ENCODE assay signal across 8 cellular contexts in the genomic region with DNA sequence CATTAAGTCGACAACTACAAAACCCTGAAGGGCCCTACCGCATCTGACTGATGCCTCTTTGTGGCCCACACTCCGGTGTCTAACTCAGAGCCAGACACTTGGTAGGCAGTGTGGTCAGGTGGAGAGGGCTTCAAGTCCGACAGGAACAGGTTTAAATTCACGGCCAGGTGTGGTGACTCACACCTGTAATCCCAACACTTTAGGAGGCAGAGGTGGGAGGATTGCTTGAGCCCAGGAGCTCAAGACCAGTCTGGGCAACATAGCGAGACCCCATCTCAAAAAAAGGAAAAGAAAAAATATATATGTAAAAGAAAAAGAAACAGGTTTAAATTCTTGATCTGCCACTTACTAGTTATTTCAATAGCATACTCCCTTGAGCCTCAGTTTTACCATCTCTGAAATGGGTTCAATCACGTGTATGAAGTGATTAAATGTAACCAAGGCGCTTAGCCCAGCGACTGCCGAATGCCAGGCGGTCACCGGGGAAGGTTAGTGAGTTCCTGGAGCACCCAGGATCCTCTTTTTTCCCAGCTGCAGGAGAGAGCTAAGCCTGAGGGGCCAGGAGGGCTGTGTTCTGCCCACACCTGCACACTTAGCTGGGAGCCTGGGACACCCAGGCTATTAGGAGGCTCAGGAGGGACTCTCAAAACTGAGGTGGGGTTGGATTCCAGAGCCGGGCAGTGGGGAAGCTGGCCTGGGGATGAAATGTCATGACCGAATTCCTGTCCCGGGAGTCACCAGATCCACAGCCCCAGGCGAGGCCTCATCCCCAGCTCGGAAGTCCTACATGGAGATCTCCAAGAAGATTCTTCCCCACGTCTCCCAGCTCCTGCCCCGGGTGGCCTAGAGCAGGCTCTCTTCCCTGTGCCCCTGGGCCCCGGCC. TPM values are rescaled to one million over a fixed set of nuclear protein-coding genes. Genes with fewer than 3 reads are reported as not detected.
A peak's percentile ranks its signal among the peaks of the same experiment; 100 is the strongest.
DNase-seq lines count a peak whose midpoint lies in the region; ATAC-seq and TF ChIP-seq lines count a peak whose summit lies in the region.

No MANE protein-coding gene starts in this region.

- H3K27me3 Mint-ChIP-seq in activated naive CD8-positive, alpha-beta T cell treated with anti-CD3 and anti-CD28 coated beads, Interleukin-2, amount 50 U/mL, for 24 hours: no peaks in the 10 kb centered on the region

- H3K4me3 Mint-ChIP-seq in activated naive CD8-positive, alpha-beta T cell treated with anti-CD3 and anti-CD28 coated beads, Interleukin-2, amount 50 U/mL, for 24 hours: peak overlapping the region; percentile 79

- H3K36me3 ChIP-seq in heart right ventricle (peaks cover 0 to 14% (median 0%) of the 10 kb centered on the region in 9 donors), prostate gland (no peaks in the 10 kb centered on the region)

- intact Hi-C loops in heart right ventricle (cut with DNase I) (loop anchor here in 8 of 10 donors (1.0 to 10.0 kb wide), 10 partner anchors 27 to 529 kb away; partner anchors contain the start of genes RNF44 (in 5 of the 8), FAF2 (in 3 of the 8), CDHR2 (in 1 of the 8) and HIGD2A (in 1 of the 8)), prostate gland (cut with DNase I) (loop anchor here (2.0 to 10.0 kb wide), 4 partner anchors 33 to 229 kb away; partner anchors contain the start of genes FAF2, RNF44 and TSPAN17)

- H3K4me1 ChIP-seq in heart right ventricle (peaks cover 28 to 61% (median 53%) of the 10 kb centered on the region in 9 donors), prostate gland (replicated peaks) (no peaks in the 10 kb centered on the region)

- ATAC-seq in activated naive CD8-positive, alpha-beta T cell treated with anti-CD3 and anti-CD28 coated beads, Interleukin-2, amount 50 U/mL, for 24 hours: no peak
- ATAC-seq in heart right ventricle: peak in 7 of 8 donors; percentile 7 to 40 (median 13)
- no peak for ATAC-seq in GM18861 (IDR thresholded peaks at IDR 0.05; ENCODE audit: unreplicated experiment)

- TF ChIP-seq POLR2A in prostate gland (IDR thresholded peaks at IDR 0.05): no peak

- H3K27ac ChIP-seq in heart right ventricle (peak overlapping the region; percentile 89 to 99 (median 97)), prostate gland (peak overlapping the region; percentile 83 to 85)

- H3K9me3 ChIP-seq in heart right ventricle (no peaks in the 10 kb centered on the region), prostate gland (no peaks in the 10 kb centered on the region)

- DNase-seq in EL: peak; percentile 90
- DNase-seq in HT1080 (ENCODE audit: low read depth): peak; percentile 60
- no peak for DNase-seq in activated naive CD8-positive, alpha-beta T cell treated with anti-CD3 and anti-CD28 coated beads, Interleukin-2, amount 50 U/mL, for 24 hours
- no peak for DNase-seq in heart right ventricle
- DNase-seq in prostate gland (ENCODE audit: low spot score): peak; percentile 15
- no peak for DNase-seq in SK-N-DZ (ENCODE audit: low spot score)
- DNase-seq in NOMO-1 treated with dmso at 0.1 percent for 144 hours (lab: John Stamatoyannopoulos, UW; ENCODE audit: unreplicated experiment): no peak

- WGBS in heart right ventricle, 2 donors: 41 to 42% methylated on average over 20 of the region's 20 CpGs
- 47% methylated on average over 19 of the region's 20 CpGs for WGBS in prostate gland

- H3K27me3 ChIP-seq in heart right ventricle: no peaks in the 10 kb centered on the region
- no peaks in the 10 kb centered on the region for H3K27me3 ChIP-seq in prostate gland (replicated peaks; ENCODE audit: insufficient read depth)

- no peaks in the 10 kb centered on the region for H3K36me3 Mint-ChIP-seq in activated naive CD8-positive, alpha-beta T cell treated with anti-CD3 and anti-CD28 coated beads, Interleukin-2, amount 50 U/mL, for 24 hours (ENCODE audit: low read depth)

- no peaks in the 10 kb centered on the region for H3K9me3 Mint-ChIP-seq in activated naive CD8-positive, alpha-beta T cell treated with anti-CD3 and anti-CD28 coated beads, Interleukin-2, amount 50 U/mL, for 24 hours

- peaks cover 38% of the 10 kb centered on the region for H3K4me1 Mint-ChIP-seq in activated naive CD8-positive, alpha-beta T cell treated with anti-CD3 and anti-CD28 coated beads, Interleukin-2, amount 50 U/mL, for 24 hours

- H3K4me3 ChIP-seq in heart right ventricle (peak overlapping the region; percentile 80 to 100 (median 98)), prostate gland (peak overlapping the region; percentile 92 to 98)

- TF ChIP-seq CTCF in heart right ventricle (IDR thresholded peaks at IDR 0.05) (no peak), prostate gland (IDR thresholded peaks at IDR 0.05) (no peak)

- H3K27ac Mint-ChIP-seq in activated naive CD8-positive, alpha-beta T cell treated with anti-CD3 and anti-CD28 coated beads, Interleukin-2, amount 50 U/mL, for 24 hours: peak overlapping the region; percentile 65

RNA-seq across cellular contexts. Expression of gene CLTB, which starts 0.9 kb away (rescaled TPM):
- 156 and 158 TPM in 2 replicates for total RNA-seq in HT1080 (2014; rRNA removed; shearing (Covaris generic))
- polyA plus RNA-seq in HT1080 (2015; cell fraction: cytosol; rRNA removed): 97.1 and 102 TPM in 2 replicates
- polyA plus RNA-seq in HT1080 (2015; cell fraction: nucleus; rRNA removed): 34.6 and 39.8 TPM in 2 replicates
- total RNA-seq in heart right ventricle (100 to 1,000 TPM; 192 to 246 (median 214) TPM), prostate gland (100 to 1,000 TPM; 105 to 125 TPM)
- polyA plus RNA-seq in heart right ventricle: 100 to 1,000 TPM; 546 to 569 TPM
- polyA plus RNA-seq in SK-N-DZ (2014; cell fraction: cytosol; rRNA removed): 59.2 and 73.2 TPM in 2 replicates
- 54.4 and 67.0 TPM in 2 replicates for polyA plus RNA-seq in SK-N-DZ (2014; cell fraction: nucleus; rRNA removed)

RNA-seq across cellular contexts. Expression of gene HIGD2A, which starts 26.9 kb away (rescaled TPM):
- 231 and 320 TPM in 2 replicates for total RNA-seq in HT1080 (2014; rRNA removed; shearing (Covaris generic))
- 215 TPM in 2 replicates for polyA plus RNA-seq in HT1080 (2015; cell fraction: cytosol; rRNA removed)
- 48.1 and 57.9 TPM in 2 replicates for polyA plus RNA-seq in HT1080 (2015; cell fraction: nucleus; rRNA removed)
- 100 to 1,000 TPM; 198 to 276 (median 228) TPM for total RNA-seq in heart right ventricle
- polyA plus RNA-seq in heart right ventricle: 100 to 1,000 TPM; 325 to 349 TPM
- total RNA-seq in prostate gland: 100 to 1,000 TPM; 172 to 203 TPM
- polyA plus RNA-seq in SK-N-DZ (2014; cell fraction: cytosol; rRNA removed): 162 and 190 TPM in 2 replicates
- 64.4 and 111 TPM in 2 replicates for polyA plus RNA-seq in SK-N-DZ (2014; cell fraction: nucleus; rRNA removed)

RNA-seq across cellular contexts. Expression of gene NOP16, which starts 27.1 kb away (rescaled TPM):
- 88.6 and 94.4 TPM in 2 replicates for total RNA-seq in HT1080 (2014; rRNA removed; shearing (Covaris generic))
- polyA plus RNA-seq in HT1080 (2015; cell fraction: cytosol; rRNA removed): 79.6 and 92.1 TPM in 2 replicates
- 91.6 and 110 TPM in 2 replicates for polyA plus RNA-seq in HT1080 (2015; cell fraction: nucleus; rRNA removed)
- total RNA-seq in heart right ventricle (10 to 100 TPM; 11.3 to 25.9 (median 18.5) TPM), prostate gland (10 to 100 TPM; 10.8 to 11.6 TPM)
- polyA plus RNA-seq in heart right ventricle: 10 to 100 TPM; 59.0 to 84.0 TPM
- 39.6 and 43.4 TPM in 2 replicates for polyA plus RNA-seq in SK-N-DZ (2014; cell fraction: cytosol; rRNA removed)
- polyA plus RNA-seq in SK-N-DZ (2014; cell fraction: nucleus; rRNA removed): 54.6 and 64.9 TPM in 2 replicates

RNA-seq across cellular contexts. Expression of gene FAF2, which starts 32.7 kb away (rescaled TPM):
- 46.5 and 66.9 TPM in 2 replicates for total RNA-seq in HT1080 (2014; rRNA removed; shearing (Covaris generic))
- polyA plus RNA-seq in HT1080 (2015; cell fraction: cytosol; rRNA removed): 47.5 and 52.3 TPM in 2 replicates
- 89.1 and 91.7 TPM in 2 replicates for polyA plus RNA-seq in HT1080 (2015; cell fraction: nucleus; rRNA removed)
- 10 to 100 TPM; 12.8 to 19.9 (median 14.9) TPM for total RNA-seq in heart right ventricle
- 10 to 100 TPM; 10.1 to 10.4 TPM for polyA plus RNA-seq in heart right ventricle
- total RNA-seq in prostate gland: 10 to 100 TPM; 36.8 to 43.5 TPM
- polyA plus RNA-seq in SK-N-DZ (2014; cell fraction: cytosol; rRNA removed): 35.9 and 36.9 TPM in 2 replicates
- 28.6 and 36.8 TPM in 2 replicates for polyA plus RNA-seq in SK-N-DZ (2014; cell fraction: nucleus; rRNA removed)

RNA-seq across cellular contexts. Expression of gene ARL10, which starts 50.2 kb away (rescaled TPM):
- 0.79 and 2.2 TPM in 2 replicates for total RNA-seq in HT1080 (2014; rRNA removed; shearing (Covaris generic))
- polyA plus RNA-seq in HT1080 (2015; cell fraction: cytosol; rRNA removed): 0.12 and 0.15 TPM in 2 replicates
- 0.47 and 0.49 TPM in 2 replicates for polyA plus RNA-seq in HT1080 (2015; cell fraction: nucleus; rRNA removed)
- total RNA-seq in heart right ventricle: 1 to 10 TPM; 2.7 to 9.2 (median 6.7) TPM
- polyA plus RNA-seq in heart right ventricle: 10 to 100 TPM in 1 of 2 donors, 1 to 10 TPM in 1; 1.5 to 12.3 TPM
- total RNA-seq in prostate gland: 1 to 10 TPM; 2.4 to 8.2 TPM
- 19.5 and 22.4 TPM in 2 replicates for polyA plus RNA-seq in SK-N-DZ (2014; cell fraction: cytosol; rRNA removed)
- polyA plus RNA-seq in SK-N-DZ (2014; cell fraction: nucleus; rRNA removed): 26.2 and 29.9 TPM in 2 replicates

Comparison
In these comparisons a context has a peak if more than half of its experiments do, and no peak if none do; other contexts are left out.
1. DNase-seq: peak in EL (single experiment), HT1080 (single experiment) and prostate gland (single experiment); none in activated naive CD8-positive, alpha-beta T cell treated with anti-CD3 and anti-CD28 coated beads, Interleukin-2, amount 50 U/mL, for 24 hours (single experiment), heart right ventricle (0 of 2), SK-N-DZ (single experiment) and NOMO-1 treated with dmso at 0.1 percent for 144 hours (single experiment).
2. ATAC-seq: peak in heart right ventricle (7 of 8); none in activated naive CD8-positive, alpha-beta T cell treated with anti-CD3 and anti-CD28 coated beads, Interleukin-2, amount 50 U/mL, for 24 hours (single experiment) and GM18861 (single experiment).